Comparison of ENCODE assay signal across 9 cellular contexts in the genomic region with DNA sequence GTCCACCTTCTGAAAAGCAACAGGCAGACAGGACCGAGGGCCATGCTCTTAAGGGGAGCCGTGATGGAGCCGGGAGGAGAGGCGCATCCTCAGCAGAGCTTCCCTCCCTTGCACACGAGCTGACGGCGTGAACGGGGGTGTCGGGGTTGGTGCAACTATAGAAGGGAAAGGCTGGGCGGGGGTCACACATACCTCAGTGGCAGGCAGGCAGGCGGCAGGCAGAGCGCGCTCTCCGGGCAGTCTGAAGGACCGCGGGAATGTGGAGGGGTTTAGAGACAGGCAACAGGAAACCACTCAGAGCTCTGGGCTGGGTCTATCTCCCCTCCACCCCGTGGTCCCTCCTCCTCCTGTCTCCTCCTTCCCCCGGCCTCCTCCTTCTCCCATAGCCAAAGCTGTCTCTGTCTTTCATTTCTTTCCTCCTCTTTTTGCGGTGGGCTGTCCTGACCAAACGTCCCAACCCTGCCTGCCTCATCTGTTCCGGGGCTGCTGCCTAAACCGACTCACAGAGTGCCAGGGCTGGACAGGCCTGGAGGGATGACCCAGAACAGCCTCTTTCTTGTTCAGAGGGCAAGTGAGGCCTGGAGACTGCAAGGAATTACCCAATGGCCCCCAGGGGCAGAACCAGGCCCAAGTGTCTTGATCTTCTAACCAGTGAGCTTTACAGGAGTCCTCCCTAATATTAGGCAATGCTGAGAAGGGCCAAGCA. TPM values are rescaled to one million over a fixed set of nuclear protein-coding genes. Genes with fewer than 3 reads are reported as not detected.
DNase-seq lines count a peak whose midpoint lies in the region; ATAC-seq and TF ChIP-seq lines count a peak whose summit lies in the region.
"Had no signal": no experiment of that assay in that cellular context is flagged by ENCODE, and none has a peak within 500 bp of the region (broad histone marks: within the 10 kb centered on the region; RNA-seq: fewer than 3 reads in every experiment).

A gene with protein sequence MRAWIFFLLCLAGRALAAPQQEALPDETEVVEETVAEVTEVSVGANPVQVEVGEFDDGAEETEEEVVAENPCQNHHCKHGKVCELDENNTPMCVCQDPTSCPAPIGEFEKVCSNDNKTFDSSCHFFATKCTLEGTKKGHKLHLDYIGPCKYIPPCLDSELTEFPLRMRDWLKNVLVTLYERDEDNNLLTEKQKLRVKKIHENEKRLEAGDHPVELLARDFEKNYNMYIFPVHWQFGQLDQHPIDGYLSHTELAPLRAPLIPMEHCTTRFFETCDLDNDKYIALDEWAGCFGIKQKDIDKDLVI (minus strand): TSS at position 243 of the 706 bp plus-strand sequence. CDS start 10,727 bp downstream, outside the sequence.

- H3K36me3 Mint-ChIP-seq in GM23338 (ENCODE audit: low read depth) (peaks cover 9% of the 10 kb centered on the region), progenitor cell of endocrine pancreas (ENCODE audit: insufficient read depth) (no peaks in the 10 kb centered on the region)

- no peaks in the 10 kb centered on the region for H3K36me3 ChIP-seq in GM23338 (ENCODE audit: insufficient read depth)
- H3K36me3 ChIP-seq in hepatocyte (replicated peaks; ENCODE audit: insufficient read depth, low read depth) = no peaks in the 10 kb centered on the region

- H3K4me1 ChIP-seq in GM23338 (ENCODE audit: insufficient read depth) = peaks cover 30% of the 10 kb centered on the region
- H3K4me1 ChIP-seq in hepatocyte (ENCODE audit: insufficient read depth) = peaks cover 28% of the 10 kb centered on the region

- TF ChIP-seq CTCF in GM23338 (conservative IDR thresholded peaks at IDR 0.05; ENCODE audit: low read depth in 2 of 2) (0 out of 4 replicates have a peak, but pooled peaks of 1 of the 2 experiments have one; percentile 5), hepatocyte (IDR thresholded peaks at IDR 0.05; ENCODE audit: poor library complexity) (no peak), progenitor cell of endocrine pancreas (IDR thresholded peaks at IDR 0.05; ENCODE audit: unreplicated experiment) (no peak)

- H3K79me2 ChIP-seq in GM23338 (replicated peaks; ENCODE audit: insufficient read depth) (peaks cover 18% of the 10 kb centered on the region), hepatocyte (peaks cover 43% of the 10 kb centered on the region)

- H3K9me2 ChIP-seq in GM23338 (ENCODE audit: insufficient read depth) (no peaks in the 10 kb centered on the region), hepatocyte (replicated peaks; ENCODE audit: insufficient read depth) (no peaks in the 10 kb centered on the region)

- no peaks in the 10 kb centered on the region for H3K9me3 Mint-ChIP-seq in GM23338
- H3K9me3 Mint-ChIP-seq in progenitor cell of endocrine pancreas (ENCODE audit: low read depth) = no peaks in the 10 kb centered on the region
- H3K9me3 Mint-ChIP-seq: central memory CD8-positive, alpha-beta T cell had no signal

- H3K27ac Mint-ChIP-seq in GM23338 (peak within 1 kb of the TSS; percentile 71), progenitor cell of endocrine pancreas (no peak within 1 kb of the TSS)

- peak; percentile 96 for DNase-seq in GM04504 (ENCODE audit: low read depth)
- DNase-seq in GM23338 (ENCODE audit: low spot score) = peak; percentile 94
- peak; percentile 66 for DNase-seq in NCI-H1694 (lab: John Stamatoyannopoulos, UW)
- DNase-seq in astrocyte of the hippocampus (ENCODE audit: low read depth, low spot score) = peak; percentile 95
- DNase-seq in hepatocyte (ENCODE audit: low spot score) = peak; percentile 91
- DNase-seq in progenitor cell of endocrine pancreas (ENCODE audit: low spot score, unreplicated experiment) = peak; percentile 19
- no peak for DNase-seq in NCI-H187 (lab: John Stamatoyannopoulos, UW)

- H3K4me1 Mint-ChIP-seq in GM23338 = peaks cover 32% of the 10 kb centered on the region
- H3K4me1 Mint-ChIP-seq in progenitor cell of endocrine pancreas (ENCODE audit: low read depth) = peaks cover 19% of the 10 kb centered on the region

- H3K4me2 ChIP-seq in GM23338 = peak within 1 kb of the TSS; percentile 98
- peak within 1 kb of the TSS; percentile 81 for H3K4me2 ChIP-seq in hepatocyte

- H3K27me3 Mint-ChIP-seq in GM23338 (ENCODE audit: insufficient read depth, low read depth, poor library complexity) (peaks cover 7% of the 10 kb centered on the region), progenitor cell of endocrine pancreas (peaks cover 34% of the 10 kb centered on the region)

- peak within 1 kb of the TSS; percentile 88 for H3K27ac ChIP-seq in GM23338 (ENCODE audit: low read depth)
- peak within 1 kb of the TSS; percentile 99 for H3K27ac ChIP-seq in hepatocyte

- 2% methylated on average over 18 of the region's 22 CpGs for WGBS in hepatocyte (ENCODE audit: low lambda C conversion rate, missing lambda C conversion rate)

- H3K27me3 ChIP-seq in GM23338 (ENCODE audit: insufficient read depth) (no peaks in the 10 kb centered on the region), hepatocyte (no peaks in the 10 kb centered on the region)

- H3K9me3 ChIP-seq in hepatocyte (ENCODE audit: low read depth) = no peaks in the 10 kb centered on the region

- no peaks in the 10 kb centered on the region for H4K20me1 ChIP-seq in GM23338 (replicated peaks; ENCODE audit: insufficient read depth)
- peaks cover 22% of the 10 kb centered on the region for H4K20me1 ChIP-seq in hepatocyte (ENCODE audit: insufficient read depth, poor library complexity, severe bottlenecking)

- 0 out of 2 replicates have a peak, but pooled peaks cover 5% of the 10 kb centered on the region for H3F3A ChIP-seq in GM23338 (replicated peaks; ENCODE audit: low read depth)

- H3K4me3 ChIP-seq in GM23338 = peak within 1 kb of the TSS; percentile 84
- peak within 1 kb of the TSS; percentile 66 for H3K4me3 ChIP-seq in hepatocyte

- H3K4me3 Mint-ChIP-seq in GM23338 (peak within 1 kb of the TSS; percentile 91), progenitor cell of endocrine pancreas (ENCODE audit: low read depth) (peak within 1 kb of the TSS; percentile 68)
- H3K4me3 Mint-ChIP-seq: central memory CD8-positive, alpha-beta T cell had no signal

- H2AFZ ChIP-seq in GM23338 = peak within 1 kb of the TSS; percentile 95
- peak within 1 kb of the TSS; percentile 5 for H2AFZ ChIP-seq in hepatocyte

- ATAC-seq in GM23338 (peak; percentile 96), GM18520 (IDR thresholded peaks at IDR 0.05; ENCODE audit: unreplicated experiment) (no peak)

TF ChIP-seq in GM23338, 12 proteins besides CTCF, POLR2A, EP300 and RAD21:
- TF ChIP-seq, protein P1, sequence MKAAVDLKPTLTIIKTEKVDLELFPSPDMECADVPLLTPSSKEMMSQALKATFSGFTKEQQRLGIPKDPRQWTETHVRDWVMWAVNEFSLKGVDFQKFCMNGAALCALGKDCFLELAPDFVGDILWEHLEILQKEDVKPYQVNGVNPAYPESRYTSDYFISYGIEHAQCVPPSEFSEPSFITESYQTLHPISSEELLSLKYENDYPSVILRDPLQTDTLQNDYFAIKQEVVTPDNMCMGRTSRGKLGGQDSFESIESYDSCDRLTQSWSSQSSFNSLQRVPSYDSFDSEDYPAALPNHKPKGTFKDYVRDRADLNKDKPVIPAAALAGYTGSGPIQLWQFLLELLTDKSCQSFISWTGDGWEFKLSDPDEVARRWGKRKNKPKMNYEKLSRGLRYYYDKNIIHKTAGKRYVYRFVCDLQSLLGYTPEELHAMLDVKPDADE (IDR thresholded peaks at IDR 0.05) = no peak
- TF ChIP-seq POLR2AphosphoS5 (IDR thresholded peaks at IDR 0.05; ENCODE audit: low read depth) = peak; percentile 90

RNA-seq across cellular contexts. Expression of the gene that starts here (rescaled TPM):
- total RNA-seq in GM23338 (2014; rRNA removed; shearing (Covaris generic)) = 203 and 218 TPM in 2 replicates
- 200 and 225 TPM in 2 replicates for polyA plus RNA-seq in GM23338 (2016; fragmentation: Nextera tagmentation; extraction: Ambion mirVana)
- total RNA-seq in hepatocyte = 4,086 and 4,089 TPM in 2 replicates
- polyA plus RNA-seq in hepatocyte = 15,889 and 16,729 TPM in 2 replicates
- 55.2 and 83.9 TPM in 2 replicates for total RNA-seq in progenitor cell of endocrine pancreas

Comparison
In these comparisons a context has a peak if more than half of its experiments do, and no peak if none do; other contexts are left out.
1. RNA of the gene that starts here (total RNA-seq): 4,086 to 4,089 TPM in hepatocyte; 203 to 218 TPM in GM23338 and 55.2 to 83.9 TPM in progenitor cell of endocrine pancreas; every median in the first group is over 10 times any median in the second.
2. RNA of the gene that starts here (polyA plus RNA-seq): 15,889 to 16,729 TPM in hepatocyte; 200 to 225 TPM in GM23338; every median in the first group is over 10 times any median in the second.
3. DNase-seq: peak in GM04504 (single experiment), GM23338 (single experiment), NCI-H1694 (single experiment), astrocyte of the hippocampus (single experiment), hepatocyte (single experiment) and progenitor cell of endocrine pancreas (single experiment); none in NCI-H187 (0 of 2).